In genomic region chr3:136250226-136250861, GRCh38 we compare ENCODE assay signal across 1 cellular context.
TF ChIP-seq lines count a peak whose summit lies in the region.

Gene PCCB (plus strand): TSS chr3:136250340. CDS start chr3:136250376, 36 bp downstream.

TF ChIP-seq in IMR-90, 13 proteins besides CTCF, POLR2A, EP300 and RAD21 (continued from another document):
- TF ChIP-seq USF2 (IDR thresholded peaks at IDR 0.05; ENCODE audit: low read depth, low read length), result no peak
- peak; percentile 86 for TF ChIP-seq RCOR1 (IDR thresholded peaks at IDR 0.05; ENCODE audit: insufficient replicate concordance, low read length)
- no peak for TF ChIP-seq RFX5 (IDR thresholded peaks at IDR 0.05; ENCODE audit: low read depth, low read length)
- TF ChIP-seq NFE2L2 (IDR thresholded peaks at IDR 0.05; ENCODE audit: low read depth, low read length), result no peak
- 0 out of 2 replicates have a peak, but pooled peaks have one; percentile 28 for TF ChIP-seq SMC3 (IDR thresholded peaks at IDR 0.05; ENCODE audit: low read depth, low read length)
- TF ChIP-seq MAFK (IDR thresholded peaks at IDR 0.05; ENCODE audit: low read depth, low read length), result 0 out of 2 replicates have a peak, but pooled peaks have one; percentile 17
